8 cellular contexts compared by ENCODE assay signal in genomic region chr4:5142726-5143125, GRCh38.
A peak's percentile ranks its signal among the peaks of the same experiment; 100 is the strongest.
DNase-seq lines count a peak whose midpoint lies in the region; ATAC-seq, FAIRE-seq and TF ChIP-seq lines count a peak whose summit lies in the region.

No MANE protein-coding gene starts in this region.

- DNase-seq in GM13976 (ENCODE audit: low spot score) (no peak), RWPE2 (ENCODE audit: low spot score) (no peak), fibroblast of villous mesenchyme (ENCODE audit: low read depth) (peak; percentile 64), smooth muscle cell of the brain vasculature (ENCODE audit: low read depth, low spot score) (peak; percentile 20), GM12892 (ENCODE audit: insufficient read length) (no peak), C1 segment of cervical spinal cord (lab: John Stamatoyannopoulos, UW) (no peak), HK-2 (ENCODE audit: unreplicated experiment) (no peak)

- no peaks in the 10 kb centered on the region for H3K36me3 ChIP-seq in RWPE2 (ENCODE audit: low read depth)

- H3K4me3 ChIP-seq in RWPE2 (ENCODE audit: severe bottlenecking), result no peak overlapping the region
- H3K4me3 ChIP-seq in fibroblast of villous mesenchyme (ENCODE audit: low read depth, low read length), result no peak overlapping the region

- ATAC-seq in RWPE2 (ENCODE audit: low read depth) (no peak), HG02759 (IDR thresholded peaks at IDR 0.05; ENCODE audit: unreplicated experiment) (no peak)

- H3K27me3 ChIP-seq in RWPE2 (ENCODE audit: insufficient read depth, poor library complexity, severe bottlenecking), result peaks cover 26% of the 10 kb centered on the region

- TF ChIP-seq CTCF in GM13976 (IDR thresholded peaks at IDR 0.05; ENCODE audit: borderline replicate concordance, control extremely low read depth, extremely low read depth, insufficient read depth, missing control alignments) (peak; percentile 12), RWPE2 (IDR thresholded peaks at IDR 0.05; ENCODE audit: poor library complexity, severe bottlenecking) (peak; percentile 27), fibroblast of villous mesenchyme (IDR thresholded peaks at IDR 0.05; ENCODE audit: insufficient read depth, low read depth, low read length) (peak; percentile 67)

- in situ Hi-C loops in GM13976 (cut with MboI; ENCODE audit: low sequenced_read_pairs, unreplicated experiment), result no loop called here

- H3K9me3 ChIP-seq in RWPE2 (ENCODE audit: severe bottlenecking), result peaks cover 2% of the 10 kb centered on the region

- H3K27ac ChIP-seq in RWPE2 (ENCODE audit: poor library complexity, severe bottlenecking), result no peak overlapping the region

- H3K4me1 ChIP-seq in RWPE2 (ENCODE audit: insufficient read depth, poor library complexity, severe bottlenecking), result no peaks in the 10 kb centered on the region

- no peak for TF ChIP-seq POLR2A in GM12892 (IDR thresholded peaks at IDR 0.05; ENCODE audit: low read depth, low read length)

- no peak for FAIRE-seq in GM12892 (lab: Jason Lieb, UNC)

Comparison
In these comparisons a context has a peak if more than half of its experiments do, and no peak if none do; other contexts are left out.
1. DNase-seq: peak in fibroblast of villous mesenchyme (single experiment) and smooth muscle cell of the brain vasculature (single experiment); none in GM13976 (single experiment), RWPE2 (single experiment), GM12892 (single experiment), C1 segment of cervical spinal cord (0 of 14) and HK-2 (single experiment).
2. CTCF ChIP-seq: peak in every context shown above with its lines; median percentile 67 in fibroblast of villous mesenchyme; 27 in RWPE2; 12 in GM13976.